16 cellular contexts compared by ENCODE assay signal in genomic region chr1:208043690-208044089, GRCh38.
DNase-seq lines count a peak whose midpoint lies in the region; ATAC-seq, FAIRE-seq and TF ChIP-seq lines count a peak whose summit lies in the region.
"Had no signal": no experiment of that assay in that cellular context is flagged by ENCODE, and none has a peak within 500 bp of the region (broad histone marks: within the 10 kb centered on the region; RNA-seq: fewer than 3 reads in every experiment).

No MANE protein-coding gene starts in this region.

- TF ChIP-seq CTCF in BE2C (IDR thresholded peaks at IDR 0.05; ENCODE audit: low read depth, low read length) = peak; percentile 13; the same call in 1 of the 2 replicates
- TF ChIP-seq CTCF in osteocyte (IDR thresholded peaks at IDR 0.05) = no peak
- TF ChIP-seq CTCF in D721Med (IDR thresholded peaks at IDR 0.05; ENCODE audit: insufficient read depth, missing control alignments) = no peak

- H3K9me3 ChIP-seq in BE2C = no peaks in the 10 kb centered on the region

- no peaks in the 10 kb centered on the region for H3K27me3 Mint-ChIP-seq in osteocyte (ENCODE audit: unreplicated experiment)
- peaks cover 9% of the 10 kb centered on the region for H3K27me3 Mint-ChIP-seq in activated T-helper 1 cell treated with anti-CD3 and anti-CD28 coated beads, Interleukin-12 subunit alpha, Interleukin-12 subunit beta, Interleukin-2, Interleukin-4 antibody, amounts not matched to agents 30 ng/mL and 10 ng/mL and 1 ng/mL, durations not matched to agents 14 hours and 24 hours and 36 hours (ENCODE audit: insufficient read depth)
- peaks cover 13% of the 10 kb centered on the region for H3K27me3 Mint-ChIP-seq in stimulated activated naive CD8-positive, alpha-beta T cell treated with anti-CD3 and anti-CD28 coated beads, Interleukin-15, amount 100 ng/mL, for 72 hours

- intact Hi-C loops in activated T-helper 1 cell treated with anti-CD3 and anti-CD28 coated beads, Interleukin-12 subunit alpha, Interleukin-12 subunit beta, Interleukin-2, Interleukin-4 antibody, amounts not matched to agents 30 ng/mL and 10 ng/mL and 1 ng/mL, durations not matched to agents 14 hours and 24 hours and 36 hours (cut with micrococcal nuclease) = no loop called here

- no peaks in the 10 kb centered on the region for H3K27me3 ChIP-seq in BE2C

- peak overlapping the region; percentile 16 for H3K27ac Mint-ChIP-seq in osteocyte (ENCODE audit: unreplicated experiment)
- H3K27ac Mint-ChIP-seq in activated T-helper 1 cell treated with anti-CD3 and anti-CD28 coated beads, Interleukin-12 subunit alpha, Interleukin-12 subunit beta, Interleukin-2, Interleukin-4 antibody, amounts not matched to agents 30 ng/mL and 10 ng/mL and 1 ng/mL, durations not matched to agents 14 hours and 24 hours and 36 hours = no peak overlapping the region
- no peak overlapping the region for H3K27ac Mint-ChIP-seq in stimulated activated naive CD8-positive, alpha-beta T cell treated with anti-CD3 and anti-CD28 coated beads, Interleukin-15, amount 100 ng/mL, for 72 hours

- no peaks in the 10 kb centered on the region for H3K9me3 Mint-ChIP-seq in osteocyte (ENCODE audit: unreplicated experiment)
- no peaks in the 10 kb centered on the region for H3K9me3 Mint-ChIP-seq in activated T-helper 1 cell treated with anti-CD3 and anti-CD28 coated beads, Interleukin-12 subunit alpha, Interleukin-12 subunit beta, Interleukin-2, Interleukin-4 antibody, amounts not matched to agents 30 ng/mL and 10 ng/mL and 1 ng/mL, durations not matched to agents 14 hours and 24 hours and 36 hours
- H3K9me3 Mint-ChIP-seq in stimulated activated naive CD8-positive, alpha-beta T cell treated with anti-CD3 and anti-CD28 coated beads, Interleukin-15, amount 100 ng/mL, for 72 hours = no peaks in the 10 kb centered on the region
- H3K9me3 Mint-ChIP-seq: central memory CD8-positive, alpha-beta T cell had no signal

- DNase-seq in BE2C (no peak), NCI-H1092 (lab: John Stamatoyannopoulos, UW) (peak; percentile 40), cerebellar nuclear complex (lab: John Stamatoyannopoulos, UW) (peak; percentile 90 to 92), osteocyte (ENCODE audit: extremely low spot score, unreplicated experiment) (no peak), D721Med (ENCODE audit: insufficient read length, low spot score) (no peak)
- DNase-seq in activated CD4-positive, alpha-beta T cell treated with anti-CD3 and anti-CD28 coated beads for 48 hours = no peak
- no peak for DNase-seq in activated T-helper 1 cell treated with anti-CD3 and anti-CD28 coated beads, Interleukin-12 subunit alpha, Interleukin-12 subunit beta, Interleukin-2, Interleukin-4 antibody, amounts not matched to agents 30 ng/mL and 10 ng/mL and 1 ng/mL, durations not matched to agents 14 hours and 24 hours and 36 hours (ENCODE audit: low spot score)
- DNase-seq in stimulated activated naive CD8-positive, alpha-beta T cell treated with anti-CD3 and anti-CD28 coated beads, Interleukin-15, amount 100 ng/mL, for 72 hours = no peak
- DNase-seq: activated CD8-positive, alpha-beta T cell treated with anti-CD3 and anti-CD28 coated beads, Interleukin-2, amount 10 ng/mL, durations not matched to agents 7 days and 5 days; foreskin fibroblast; left colon; NCI-H1930; NCI-H748 treated with DMSO at 0.1 percent for 48 hours; stimulated activated naive CD4-positive, alpha-beta T cell treated with Interleukin-2 at 50 U/mL for 16 hours had no signal

- H3K4me1 Mint-ChIP-seq in osteocyte (ENCODE audit: unreplicated experiment) = peaks cover 9% of the 10 kb centered on the region
- H3K4me1 Mint-ChIP-seq in activated T-helper 1 cell treated with anti-CD3 and anti-CD28 coated beads, Interleukin-12 subunit alpha, Interleukin-12 subunit beta, Interleukin-2, Interleukin-4 antibody, amounts not matched to agents 30 ng/mL and 10 ng/mL and 1 ng/mL, durations not matched to agents 14 hours and 24 hours and 36 hours (ENCODE audit: low read depth) = peaks cover 14% of the 10 kb centered on the region
- H3K4me1 Mint-ChIP-seq in stimulated activated naive CD8-positive, alpha-beta T cell treated with anti-CD3 and anti-CD28 coated beads, Interleukin-15, amount 100 ng/mL, for 72 hours = peaks cover 12% of the 10 kb centered on the region
- H3K4me1 Mint-ChIP-seq: central memory CD8-positive, alpha-beta T cell had no signal

- peaks cover 13% of the 10 kb centered on the region for H3K36me3 ChIP-seq in BE2C

- H3K4me3 Mint-ChIP-seq in osteocyte (ENCODE audit: unreplicated experiment) = no peak overlapping the region
- H3K4me3 Mint-ChIP-seq in activated T-helper 1 cell treated with anti-CD3 and anti-CD28 coated beads, Interleukin-12 subunit alpha, Interleukin-12 subunit beta, Interleukin-2, Interleukin-4 antibody, amounts not matched to agents 30 ng/mL and 10 ng/mL and 1 ng/mL, durations not matched to agents 14 hours and 24 hours and 36 hours = no peak overlapping the region
- no peak overlapping the region for H3K4me3 Mint-ChIP-seq in stimulated activated naive CD8-positive, alpha-beta T cell treated with anti-CD3 and anti-CD28 coated beads, Interleukin-15, amount 100 ng/mL, for 72 hours
- H3K4me3 Mint-ChIP-seq: activated CD8-positive, alpha-beta T cell treated with anti-CD3 and anti-CD28 coated beads, Interleukin-2, amount 10 ng/mL, durations not matched to agents 7 days and 5 days; central memory CD8-positive, alpha-beta T cell had no signal

- peaks cover 20% of the 10 kb centered on the region for H3K36me3 Mint-ChIP-seq in osteocyte (ENCODE audit: unreplicated experiment)
- no peaks in the 10 kb centered on the region for H3K36me3 Mint-ChIP-seq in activated T-helper 1 cell treated with anti-CD3 and anti-CD28 coated beads, Interleukin-12 subunit alpha, Interleukin-12 subunit beta, Interleukin-2, Interleukin-4 antibody, amounts not matched to agents 30 ng/mL and 10 ng/mL and 1 ng/mL, durations not matched to agents 14 hours and 24 hours and 36 hours (ENCODE audit: low read depth)

- no peak overlapping the region for H3K4me3 ChIP-seq in BE2C (ENCODE audit: low read depth, low read length)

- FAIRE-seq in D721Med (lab: Jason Lieb, UNC) = no peak
- FAIRE-seq: urothelium cell line had no signal

- no peak for ATAC-seq in stimulated activated naive CD8-positive, alpha-beta T cell treated with anti-CD3 and anti-CD28 coated beads, Interleukin-15, amount 100 ng/mL, for 72 hours
- ATAC-seq: activated CD8-positive, alpha-beta T cell treated with anti-CD3 and anti-CD28 coated beads, Interleukin-2, amount 10 ng/mL, durations not matched to agents 7 days and 5 days; left colon had no signal

- H3K4me1 ChIP-seq in BE2C = no peaks in the 10 kb centered on the region

Comparison
In these comparisons a context has a peak if more than half of its experiments do, and no peak if none do; other contexts are left out.
1. DNase-seq: peak in NCI-H1092 (single experiment) and cerebellar nuclear complex (2 of 2); none in BE2C (single experiment), osteocyte (single experiment), activated CD4-positive, alpha-beta T cell treated with anti-CD3 and anti-CD28 coated beads for 48 hours (single experiment), activated T-helper 1 cell treated with anti-CD3 and anti-CD28 coated beads, Interleukin-12 subunit alpha, Interleukin-12 subunit beta, Interleukin-2, Interleukin-4 antibody, amounts not matched to agents 30 ng/mL and 10 ng/mL and 1 ng/mL, durations not matched to agents 14 hours and 24 hours and 36 hours (single experiment), stimulated activated naive CD8-positive, alpha-beta T cell treated with anti-CD3 and anti-CD28 coated beads, Interleukin-15, amount 100 ng/mL, for 72 hours (0 of 2) and D721Med (single experiment).